In genomic region chr7:29146888-29147609, GRCh38 we compare ENCODE assay signal across 9 cellular contexts. TPM values are rescaled to one million over a fixed set of nuclear protein-coding genes. Genes with fewer than 3 reads are reported as not detected.
DNase-seq lines count a peak whose midpoint lies in the region; ATAC-seq and TF ChIP-seq lines count a peak whose summit lies in the region.
"Had no signal": no experiment of that assay in that cellular context is flagged by ENCODE, and none has a peak within 500 bp of the region (broad histone marks: within the 10 kb centered on the region; RNA-seq: fewer than 3 reads in every experiment).

No MANE protein-coding gene starts in this region.

- no peaks in the 10 kb centered on the region for H3K36me3 ChIP-seq in thyroid gland

- intact Hi-C loops in thyroid gland (cut with DNase I) = no loop called here

- peak overlapping the region in 2 of 3 donors; percentile 40 to 41 for H3K4me3 ChIP-seq in thyroid gland (replicated peaks in 1 of 3)
- H3K4me3 ChIP-seq: A549 had no signal

- 29 to 33% methylated on average over 14 of the region's 14 CpGs for WGBS in thyroid gland, 2 donors

- TF ChIP-seq CTCF in VCaP (conservative IDR thresholded peaks at IDR 0.05) = 0 out of 2 replicates have a peak, but pooled peaks have one; percentile 24
- peak in 3 of 6 experiments; percentile 7 to 44 (median 22) for TF ChIP-seq CTCF in thyroid gland (IDR thresholded peaks at IDR 0.05)

- H3K27ac ChIP-seq in VCaP = peak overlapping the region; percentile 38; the same call in 1 of the 2 replicates
- H3K27ac ChIP-seq in thyroid gland = peak overlapping the region in 2 of 3 donors; percentile 37 to 73
- H3K27ac ChIP-seq: A549 had no signal

- no peaks in the 10 kb centered on the region for H3K9me3 ChIP-seq in thyroid gland
- H3K9me3 ChIP-seq: A549 had no signal

- ATAC-seq in GM19452 (IDR thresholded peaks at IDR 0.05; ENCODE audit: unreplicated experiment) (no peak), HG03108 (IDR thresholded peaks at IDR 0.05; ENCODE audit: unreplicated experiment) (no peak)
- ATAC-seq: A549 had no signal

- DNase-seq in DMS79 treated with DMSO at 0.1 percent for 48 hours (lab: John Stamatoyannopoulos, UW) (peak; percentile 39), DMS79 (lab: John Stamatoyannopoulos, UW) (no peak), kidney tubule cell (ENCODE audit: low spot score) (peak; percentile 55), thyroid gland (peak; percentile 52 to 56)
- DNase-seq in activated CD8-positive, alpha-beta memory T cell treated with anti-CD3 and anti-CD28 coated beads, Interleukin-2, amount 50 U/mL, for 4 hours = no peak

- TF ChIP-seq POLR2A in thyroid gland (IDR thresholded peaks at IDR 0.05) = no peak

- H3K27me3 ChIP-seq in thyroid gland = no peaks in the 10 kb centered on the region

- no peaks in the 10 kb centered on the region for H3K4me1 ChIP-seq in thyroid gland
- H3K4me1 ChIP-seq: A549 had no signal

RNA-seq across cellular contexts. Expression of gene CPVL, which starts 0.7 kb away (rescaled TPM):
- total RNA-seq in thyroid gland = 100 to 1,000 TPM in 2 of 4 donors, 10 to 100 TPM in 2; 79.8 to 182 (median 111) TPM

RNA-seq across cellular contexts. Expression of gene CHN2, which starts 47.5 kb away (rescaled TPM):
- 10 to 100 TPM; 11.7 to 54.3 (median 41.4) TPM for total RNA-seq in thyroid gland

Comparison
In these comparisons a context has a peak if more than half of its experiments do, and no peak if none do; other contexts are left out.
1. DNase-seq: peak in DMS79 treated with DMSO at 0.1 percent for 48 hours (single experiment), kidney tubule cell (single experiment) and thyroid gland (2 of 2); none in DMS79 (single experiment) and activated CD8-positive, alpha-beta memory T cell treated with anti-CD3 and anti-CD28 coated beads, Interleukin-2, amount 50 U/mL, for 4 hours (single experiment).